11 cellular contexts compared by ENCODE assay signal in genomic region chr3:4712109-4712508, GRCh38.
DNase-seq lines count a peak whose midpoint lies in the region; ATAC-seq and TF ChIP-seq lines count a peak whose summit lies in the region.
"Had no signal": no experiment of that assay in that cellular context is flagged by ENCODE, and none has a peak within 500 bp of the region (broad histone marks: within the 10 kb centered on the region; RNA-seq: fewer than 3 reads in every experiment).

No MANE protein-coding gene starts in this region.

- H3K14ac ChIP-seq in mesenchymal stem cell (ENCODE audit: low read length in 2 of 2), result no peak overlapping the region

- peaks cover 2 to 78% (median 25%) of the 10 kb centered on the region in 3 donors for H3K36me3 Mint-ChIP-seq in naive thymus-derived CD8-positive, alpha-beta T cell

- no peak overlapping the region for H3K4ac ChIP-seq in mesenchymal stem cell (ENCODE audit: low read depth in 1 of 2, low read length in 2 of 2)

- in situ Hi-C loops in mammary epithelial cell (cut with MboI; ENCODE audit: low sequenced_read_pairs in 2 of 2), result loop anchor here (10.0 kb wide), 2 partner anchors 343 to 493 kb away; no protein-coding TSS in a partner anchor

- no peak overlapping the region for H2AK5ac ChIP-seq in mesenchymal stem cell (ENCODE audit: low read length, severe bottlenecking)

- H3K4me3 ChIP-seq in mammary epithelial cell (replicated peaks in 1 of 3; ENCODE audit: insufficient read depth in 1 of 3, low read depth in 2 of 3, low read length in 3 of 3), result no peak overlapping the region
- H3K4me3 ChIP-seq in mesenchymal stem cell (ENCODE audit: insufficient read depth in 1 of 2, low read depth in 1 of 2, low read length in 2 of 2), result no peak overlapping the region
- H3K4me3 ChIP-seq: tibial artery had no signal

- no peak overlapping the region for H4K8ac ChIP-seq in mesenchymal stem cell (ENCODE audit: low read length)

- H3K27me3 ChIP-seq in mammary epithelial cell (ENCODE audit: insufficient read depth, low read length) (no peaks in the 10 kb centered on the region), mesenchymal stem cell (ENCODE audit: control insufficient read depth in 1 of 2, insufficient read depth in 1 of 2, low read length in 2 of 2) (no peaks in the 10 kb centered on the region)
- H3K27me3 ChIP-seq: tibial artery had no signal

- WGBS in mammary epithelial cell (ENCODE audit: low coverage, missing lambda C conversion rate), result 18% methylated on average over 7 of the region's 7 CpGs
- WGBS in mesenchymal stem cell, result 81% methylated on average over 6 of the region's 7 CpGs

- H2BK15ac ChIP-seq in mesenchymal stem cell (ENCODE audit: low read depth, poor library complexity, severe bottlenecking), result no peak overlapping the region

- dilution Hi-C loops in mammary epithelial cell (cut with HindIII; ENCODE audit: low sequenced_read_pairs), result no loop called here

- no peaks in the 10 kb centered on the region for H3K9me3 Mint-ChIP-seq in naive thymus-derived CD8-positive, alpha-beta T cell
- H3K9me3 Mint-ChIP-seq: CD8-positive, alpha-beta T cell had no signal

- peak; percentile 52 for DNase-seq in Daoy (ENCODE audit: low read depth)
- peak; percentile 8 for DNase-seq in NCI-H2227 treated with DMSO at 0.1 percent for 48 hours (lab: John Stamatoyannopoulos, UW)
- DNase-seq in mammary epithelial cell, result peak; percentile 99
- peak; percentile 80 for DNase-seq in mesenchymal stem cell
- DNase-seq in SHP77 (lab: John Stamatoyannopoulos, UW), result no peak
- no peak for DNase-seq in naive thymus-derived CD8-positive, alpha-beta T cell
- DNase-seq in NCI-H446 (lab: John Stamatoyannopoulos, UW), result no peak
- DNase-seq: NCI-H1436 had no signal

- peak overlapping the region; percentile 19 for H2AFZ ChIP-seq in mammary epithelial cell (ENCODE audit: low read depth, low read length)
- H2AFZ ChIP-seq in mesenchymal stem cell (ENCODE audit: low read depth, low read length), result no peak overlapping the region

- H3K9ac ChIP-seq in mammary epithelial cell (ENCODE audit: insufficient read depth, low read length) (peak overlapping the region; percentile 77), mesenchymal stem cell (ENCODE audit: low read length) (peak overlapping the region; percentile 44)

- CTCF ChIA-PET in mammary epithelial cell (lab: Charles Lee; ENCODE audit: low non-redundant PET), result interaction anchor here (0.5 to 1.9 kb wide), 13 partner anchors 8 to 735 kb away, joined by 3 to 30 read pairs (median 5); partner anchors contain the start of gene BHLHE40

- no peaks in the 10 kb centered on the region for H3K79me1 ChIP-seq in mesenchymal stem cell (replicated peaks; ENCODE audit: low read length, poor library complexity, severe bottlenecking)

- H3K4me1 ChIP-seq in mammary epithelial cell (ENCODE audit: insufficient read depth, low read length) (peaks cover 22% of the 10 kb centered on the region), mesenchymal stem cell (ENCODE audit: control insufficient read depth, insufficient read depth, low read depth, low read length) (peaks cover 5% of the 10 kb centered on the region)

- H4K91ac ChIP-seq in mesenchymal stem cell (ENCODE audit: low read length), result no peak overlapping the region

- intact Hi-C loops in mammary epithelial cell (cut with micrococcal nuclease), result loop anchor here (1.0 to 5.0 kb wide), 2 partner anchors 268 to 485 kb away; no protein-coding TSS in a partner anchor

- peak overlapping the region; percentile 96 for H3K27ac ChIP-seq in mammary epithelial cell (ENCODE audit: insufficient read depth, low read depth, low read length)
- H3K27ac ChIP-seq in mesenchymal stem cell (ENCODE audit: low read length, poor library complexity, severe bottlenecking), result no peak overlapping the region

- TF ChIP-seq CTCF in mammary epithelial cell (conservative IDR thresholded peaks at IDR 0.05 in 1 of 2, IDR thresholded peaks at IDR 0.05 in 1 of 2; ENCODE audit: extremely low read depth in 1 of 2, insufficient read depth in 1 of 2, low read depth in 1 of 2, low read length in 2 of 2), result no peak

- H3K27ac Mint-ChIP-seq in naive thymus-derived CD8-positive, alpha-beta T cell, result no peak overlapping the region
- H3K27ac Mint-ChIP-seq: CD8-positive, alpha-beta T cell had no signal

- BruUV-seq in mammary epithelial cell (replicated peaks; lab: Mats Ljungman, UMichigan), result no TSS peak

- peaks cover 0 to 4% (median 1%) of the 10 kb centered on the region in 4 donors for H3K4me1 Mint-ChIP-seq in naive thymus-derived CD8-positive, alpha-beta T cell

- no peak overlapping the region for H3K23ac ChIP-seq in mesenchymal stem cell (ENCODE audit: low read length in 2 of 2)

- H3K4me2 ChIP-seq in mammary epithelial cell (ENCODE audit: insufficient read depth, low read depth, low read length), result peak overlapping the region; percentile 65
- no peak overlapping the region for H3K4me2 ChIP-seq in mesenchymal stem cell (ENCODE audit: low read length, poor library complexity, severe bottlenecking)

- H4K20me1 ChIP-seq in mammary epithelial cell (ENCODE audit: insufficient read depth, low read length), result no peaks in the 10 kb centered on the region

- H2BK120ac ChIP-seq in mesenchymal stem cell (ENCODE audit: low read depth, low read length), result no peak overlapping the region

- H3K4me3 Mint-ChIP-seq in naive thymus-derived CD8-positive, alpha-beta T cell, result no peak overlapping the region
- H3K4me3 Mint-ChIP-seq: CD8-positive, alpha-beta T cell had no signal

- H3K9me3 ChIP-seq in mammary epithelial cell (replicated peaks; ENCODE audit: insufficient read depth, low read length) (no peaks in the 10 kb centered on the region), mesenchymal stem cell (ENCODE audit: control insufficient read depth, low read length) (no peaks in the 10 kb centered on the region)
- H3K9me3 ChIP-seq: tibial artery had no signal

- no peaks in the 10 kb centered on the region for H3K27me3 Mint-ChIP-seq in naive thymus-derived CD8-positive, alpha-beta T cell

- H3K79me2 ChIP-seq in mammary epithelial cell (ENCODE audit: insufficient read depth, low read length), result no peaks in the 10 kb centered on the region

- POLR2A ChIA-PET in naive thymus-derived CD8-positive, alpha-beta T cell (lab: Charles Lee), result interaction anchor here (1.1 to 1.9 kb wide), 2 partner anchors 315 to 346 kb away, joined by 6 to 7 read pairs; no protein-coding TSS in a partner anchor

- H3K36me3 ChIP-seq in mammary epithelial cell (ENCODE audit: insufficient read depth, low read length) (no peaks in the 10 kb centered on the region), mesenchymal stem cell (ENCODE audit: control insufficient read depth in 1 of 2, insufficient read depth in 2 of 2, low read depth in 1 of 2, low read length in 2 of 2) (no peaks in the 10 kb centered on the region)

- H2BK5ac ChIP-seq in mesenchymal stem cell (ENCODE audit: low read depth, low read length, poor library complexity, severe bottlenecking), result no peak overlapping the region

- H2BK12ac ChIP-seq in mesenchymal stem cell (ENCODE audit: low read length in 2 of 2), result peak overlapping the region in 1 of 2 experiments; percentile 57

- no peak overlapping the region for H3K18ac ChIP-seq in mesenchymal stem cell (ENCODE audit: low read depth in 1 of 2, low read length in 2 of 2)

- ATAC-seq in naive thymus-derived CD8-positive, alpha-beta T cell, result no peak
- no peak for ATAC-seq in GM21737 (IDR thresholded peaks at IDR 0.05; ENCODE audit: unreplicated experiment)

Comparison
In these comparisons a context has a peak if more than half of its experiments do, and no peak if none do; other contexts are left out.
1. DNase-seq: peak in Daoy (single experiment), NCI-H2227 treated with DMSO at 0.1 percent for 48 hours (single experiment), mammary epithelial cell (single experiment) and mesenchymal stem cell (single experiment); none in SHP77 (0 of 2), naive thymus-derived CD8-positive, alpha-beta T cell (0 of 10) and NCI-H446 (0 of 2).